19 cellular contexts compared by ENCODE assay signal in genomic region chr5:38403407-38403806, GRCh38.
DNase-seq lines count a peak whose midpoint lies in the region; ATAC-seq, FAIRE-seq and TF ChIP-seq lines count a peak whose summit lies in the region.
"Had no signal": no experiment of that assay in that cellular context is flagged by ENCODE, and none has a peak within 500 bp of the region (broad histone marks: within the 10 kb centered on the region; RNA-seq: fewer than 3 reads in every experiment).

No MANE protein-coding gene starts in this region.

- TF ChIP-seq CTCF in RWPE2 (IDR thresholded peaks at IDR 0.05; ENCODE audit: poor library complexity, severe bottlenecking) = no peak
- no peak for TF ChIP-seq CTCF in endothelial cell of umbilical vein (IDR thresholded peaks at IDR 0.05; ENCODE audit: extremely low read depth in 1 of 2, insufficient read depth in 1 of 2, low read depth in 1 of 2, low read length in 2 of 2)

- H3K9me3 ChIP-seq in RWPE2 (ENCODE audit: severe bottlenecking) (no peaks in the 10 kb centered on the region), endothelial cell of umbilical vein (replicated peaks; ENCODE audit: control insufficient read depth, insufficient read depth, low read length) (no peaks in the 10 kb centered on the region)
- H3K9me3 ChIP-seq: testis had no signal

- POLR2A ChIA-PET in endothelial cell of umbilical vein (lab: Charles Lee) = no interaction called here

- in situ Hi-C loops in G401 (cut with HindIII; ENCODE audit: low sequenced_read_pairs) = no loop called here

- H3K4me1 ChIP-seq in RWPE2 (ENCODE audit: insufficient read depth, poor library complexity, severe bottlenecking) (peaks cover 4% of the 10 kb centered on the region), endothelial cell of umbilical vein (ENCODE audit: control insufficient read depth, extremely low read depth, insufficient read depth, low read length) (peaks cover 26% of the 10 kb centered on the region)

- H3K9ac ChIP-seq in endothelial cell of umbilical vein (replicated peaks; ENCODE audit: extremely low read depth, insufficient read depth, low read length) = no peak overlapping the region

- H3K36me3 ChIP-seq in RWPE2 (ENCODE audit: low read depth) (no peaks in the 10 kb centered on the region), endothelial cell of umbilical vein (ENCODE audit: control insufficient read depth in 2 of 2, extremely low read depth in 1 of 2, insufficient read depth in 2 of 2, low read length in 2 of 2) (no peaks in the 10 kb centered on the region)

- peaks cover 27% of the 10 kb centered on the region for H3K27me3 ChIP-seq in RWPE2 (ENCODE audit: insufficient read depth, poor library complexity, severe bottlenecking)
- H3K27me3 ChIP-seq in endothelial cell of umbilical vein (ENCODE audit: control insufficient read depth in 2 of 2, insufficient read depth in 2 of 2, low read length in 2 of 2) = no peaks in the 10 kb centered on the region
- H3K27me3 ChIP-seq: testis had no signal

- FAIRE-seq in endothelial cell of umbilical vein (lab: Jason Lieb, UNC) = peak; percentile 82

- no peak overlapping the region for H3K27ac ChIP-seq in RWPE2 (ENCODE audit: poor library complexity, severe bottlenecking)
- peak overlapping the region; percentile 19 for H3K27ac ChIP-seq in endothelial cell of umbilical vein (ENCODE audit: insufficient read depth, low read depth, low read length)
- H3K27ac ChIP-seq: C4-2B, dorsolateral prefrontal cortex, testis had no signal

- BruUV-seq in endothelial cell of umbilical vein (replicated peaks; lab: Mats Ljungman, UMichigan) = no TSS peak

- no peaks in the 10 kb centered on the region for H4K20me1 ChIP-seq in endothelial cell of umbilical vein (replicated peaks; ENCODE audit: control insufficient read depth, extremely low read depth, insufficient read depth, low read length)

- H3K79me2 ChIP-seq in endothelial cell of umbilical vein (ENCODE audit: control insufficient read depth, insufficient read depth, low read length) = no peaks in the 10 kb centered on the region

- DNase-seq in G401 (ENCODE audit: low spot score) (peak; percentile 72), RWPE2 (ENCODE audit: low spot score) (no peak), endothelial cell of umbilical vein (ENCODE audit: low read depth, low spot score) (peak; percentile 66), pulmonary artery endothelial cell (ENCODE audit: low read depth, low spot score) (peak; percentile 50), T-helper 9 cell (no peak), SIG-M5 (lab: John Stamatoyannopoulos, UW) (no peak)
- DNase-seq: activated CD4-positive, alpha-beta T cell treated with anti-CD3 and anti-CD28 coated beads for 4 hours; activated CD8-positive, alpha-beta memory T cell treated with anti-CD3 and anti-CD28 coated beads, Interleukin-2, amount 50 U/mL, for 48 hours; activated gamma-delta T cell treated with Interleukin-2 at 50 U/mL for 16 hours; DMS79 treated with DMSO at 0.1 percent for 48 hours; NCI-H1105 treated with DMSO at 0.1 percent for 48 hours; NCI-H2227 treated with DMSO at 0.1 percent for 48 hours; stimulated activated CD4-positive, alpha-beta T cell treated with anti-CD3 and anti-CD28 coated beads, Interleukin-4, amount 100 ng/mL, for 24 hours; T-helper 2 cell; testis had no signal

- no peak overlapping the region for H2AFZ ChIP-seq in endothelial cell of umbilical vein (ENCODE audit: low read depth, low read length)

- CTCF ChIA-PET in endothelial cell of umbilical vein (lab: Charles Lee) = interaction anchor here (0.8 to 1.6 kb wide), 4 partner anchors 13 to 406 kb away, joined by 3 to 5 read pairs (median 4); no protein-coding TSS in a partner anchor

- no peaks in the 10 kb centered on the region for H3K9me1 ChIP-seq in endothelial cell of umbilical vein (replicated peaks; ENCODE audit: control insufficient read depth, extremely low read depth, insufficient read depth, low read length)

- TF ChIP-seq POLR2A in endothelial cell of umbilical vein (IDR thresholded peaks at IDR 0.05; ENCODE audit: low read depth, low read length) = no peak

- H3K4me3 ChIP-seq in RWPE2 (ENCODE audit: severe bottlenecking) (no peak overlapping the region), endothelial cell of umbilical vein (replicated peaks in 1 of 3; ENCODE audit: insufficient read depth in 1 of 3, low read depth in 1 of 3, low read length in 3 of 3) (no peak overlapping the region)
- H3K4me3 ChIP-seq: dorsolateral prefrontal cortex, testis had no signal

- no peak overlapping the region for H3K4me2 ChIP-seq in endothelial cell of umbilical vein (ENCODE audit: insufficient read depth, low read length)

- ATAC-seq in RWPE2 (ENCODE audit: low read depth) (peak; percentile 87), GM18867 (IDR thresholded peaks at IDR 0.05; ENCODE audit: unreplicated experiment) (no peak)
- ATAC-seq: Right ventricle myocardium inferior had no signal

- dilution Hi-C loops in endothelial cell of umbilical vein (cut with MboI; ENCODE audit: extremely low pct_ligation_motif_present, low sequenced_read_pairs) = no loop called here

- intact Hi-C loops in endothelial cell of umbilical vein (cut with micrococcal nuclease) = no loop called here

TF ChIP-seq in endothelial cell of umbilical vein, 7 proteins besides CTCF, POLR2A, EP300 and RAD21:
- TF ChIP-seq MYC (IDR thresholded peaks at IDR 0.05; ENCODE audit: low read depth, low read length) (peak; percentile 62), POLR2AphosphoS5 (IDR thresholded peaks at IDR 0.05; ENCODE audit: insufficient read depth, low read depth, low read length) (no peak), GATA2 (IDR thresholded peaks at IDR 0.05; ENCODE audit: insufficient read depth, insufficient read length, low read depth, low read length) (peak; percentile 6), FOS (IDR thresholded peaks at IDR 0.05; ENCODE audit: borderline replicate concordance, insufficient read depth, low read length) (peak; percentile 83)

Comparison
In these comparisons a context has a peak if more than half of its experiments do, and no peak if none do; other contexts are left out.
1. DNase-seq: peak in G401 (single experiment), endothelial cell of umbilical vein (single experiment) and pulmonary artery endothelial cell (single experiment); none in RWPE2 (single experiment), T-helper 9 cell (single experiment) and SIG-M5 (single experiment).